ENCODE assay signal across 9 cellular contexts in the genomic region with DNA sequence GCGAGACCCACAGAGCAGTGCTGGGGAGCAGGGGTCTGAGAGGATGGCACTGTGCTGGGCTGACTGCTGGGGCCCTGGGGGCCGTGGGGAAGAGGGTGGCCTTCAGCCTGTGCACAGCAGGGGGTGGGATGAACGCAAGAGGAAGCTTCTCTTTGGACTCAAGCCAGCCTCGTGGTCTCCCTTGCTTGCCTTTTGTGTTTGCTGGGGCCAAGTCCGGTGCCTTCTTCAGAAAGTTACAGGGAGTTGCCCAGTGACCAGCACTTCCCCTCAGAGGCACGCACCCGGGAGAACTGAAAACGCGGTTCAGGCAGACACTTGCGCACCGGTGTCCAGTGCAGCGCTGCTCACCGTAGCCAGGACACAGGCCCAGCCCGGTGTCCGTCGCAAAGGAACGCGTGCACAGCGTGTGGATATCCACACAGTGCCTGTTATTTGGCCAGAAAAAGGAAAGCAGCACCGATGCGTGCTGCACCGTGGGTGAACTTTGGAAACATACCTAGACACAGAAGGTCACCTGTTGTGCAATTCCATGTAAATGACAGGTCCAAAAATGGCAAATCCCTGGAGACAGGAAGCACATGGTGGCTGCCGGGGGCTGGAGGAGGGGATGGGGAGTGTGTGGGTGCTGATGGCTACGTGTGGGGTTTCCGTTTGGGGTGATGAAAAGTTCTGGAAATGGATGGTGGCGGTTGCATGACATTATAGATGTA. TPM values are rescaled to one million over a fixed set of nuclear protein-coding genes. Genes with fewer than 3 reads are reported as not detected.
DNase-seq lines count a peak whose midpoint lies in the region; ATAC-seq and TF ChIP-seq lines count a peak whose summit lies in the region.
"Had no signal": no experiment of that assay in that cellular context is flagged by ENCODE, and none has a peak within 500 bp of the region (broad histone marks: within the 10 kb centered on the region; RNA-seq: fewer than 3 reads in every experiment).

No MANE protein-coding gene starts in this region.

- H3K27me3 ChIP-seq in liver (ENCODE audit: control insufficient read depth in 4 of 4, insufficient read depth in 4 of 4, low read length in 3 of 4) = no peaks in the 10 kb centered on the region
- H3K27me3 ChIP-seq in upper lobe of left lung = no peaks in the 10 kb centered on the region

- no peak for TF ChIP-seq CTCF in liver (IDR thresholded peaks at IDR 0.05; ENCODE audit: low read depth, low read length, missing input control)
- TF ChIP-seq CTCF in upper lobe of left lung (IDR thresholded peaks at IDR 0.05) = peak in 3 of 6 experiments; percentile 7 to 12 (median 8)

- no peak for TF ChIP-seq POLR2A in upper lobe of left lung (IDR thresholded peaks at IDR 0.05)

- H3K4me1 Mint-ChIP-seq in activated naive CD4-positive, alpha-beta T cell treated with anti-CD3 and anti-CD28 coated beads for 36 hours (ENCODE audit: low read depth) = peaks cover 65% of the 10 kb centered on the region

- peaks cover 10% of the 10 kb centered on the region for H3K36me3 Mint-ChIP-seq in activated naive CD4-positive, alpha-beta T cell treated with anti-CD3 and anti-CD28 coated beads for 36 hours (ENCODE audit: low read depth)

- H3K36me3 ChIP-seq in liver (ENCODE audit: control insufficient read depth in 4 of 4, insufficient read depth in 3 of 4, low read depth in 1 of 4, low read length in 3 of 4) (peaks cover 0 to 15% (median 10%) of the 10 kb centered on the region in 4 donors), upper lobe of left lung (peaks cover 7 to 69% (median 40%) of the 10 kb centered on the region in 4 donors)

- peak; percentile 12 to 59 for ATAC-seq in upper lobe of left lung (ENCODE audit: low FRiP score in 2 of 2)
- ATAC-seq in HG03045 (IDR thresholded peaks at IDR 0.05; ENCODE audit: unreplicated experiment) = no peak
- no peak for ATAC-seq in GM18861 (IDR thresholded peaks at IDR 0.05; ENCODE audit: unreplicated experiment)

- peak overlapping the region; percentile 44 to 74 for H3K9ac ChIP-seq in liver (ENCODE audit: low read depth in 1 of 2, low read length in 2 of 2)

- no peaks in the 10 kb centered on the region for H3K9me3 ChIP-seq in liver (ENCODE audit: control insufficient read depth in 4 of 4, low read length in 3 of 4)
- no peaks in the 10 kb centered on the region for H3K9me3 ChIP-seq in upper lobe of left lung

- peak; percentile 45 for DNase-seq in activated naive CD4-positive, alpha-beta T cell treated with anti-CD3 and anti-CD28 coated beads for 36 hours
- no peak for DNase-seq in activated naive CD4-positive, alpha-beta T cell treated with Interleukin-2 at 50 U/mL for 16 hours
- DNase-seq in anterior cingulate cortex (lab: John Stamatoyannopoulos, UW) (peak in 35 of 58 donors; percentile 6 to 55 (median 30)), upper lobe of left lung (peak; percentile 68 to 80)
- no peak for DNase-seq in activated effector memory CD4-positive, alpha-beta T cell treated with anti-CD3 and anti-CD28 coated beads, Interleukin-2, amount 50 U/mL, for 16 hours

- peak overlapping the region; percentile 32 for H3K4me3 Mint-ChIP-seq in activated naive CD4-positive, alpha-beta T cell treated with anti-CD3 and anti-CD28 coated beads for 36 hours

- H3K9me3 Mint-ChIP-seq in activated naive CD4-positive, alpha-beta T cell treated with anti-CD3 and anti-CD28 coated beads for 36 hours = no peaks in the 10 kb centered on the region

- H3K27ac ChIP-seq in liver (ENCODE audit: low read depth in 1 of 2, low read length in 2 of 2) (peak overlapping the region; percentile 95 to 96), upper lobe of left lung (peak overlapping the region; percentile 11 to 80 (median 43))
- H3K27ac ChIP-seq: C4-2B had no signal

- no peak for TF ChIP-seq EP300 in upper lobe of left lung (IDR thresholded peaks at IDR 0.05)

- H3K4me1 ChIP-seq in liver (ENCODE audit: control insufficient read depth in 4 of 4, insufficient read depth in 4 of 4, low read length in 3 of 4) = peaks cover 18 to 59% (median 40%) of the 10 kb centered on the region in 4 donors
- H3K4me1 ChIP-seq in upper lobe of left lung = peaks cover 29 to 72% (median 60%) of the 10 kb centered on the region in 4 donors

- 22% methylated on average over 26 of the region's 26 CpGs for WGBS in liver
- WGBS in upper lobe of left lung, 2 donors = 59 to 65% methylated on average over 24 to 26 of the region's 26 CpGs

- CTCF ChIA-PET in activated naive CD4-positive, alpha-beta T cell treated with anti-CD3 and anti-CD28 coated beads for 36 hours (lab: Charles Lee) = interaction anchor here (0.7 to 0.9 kb wide), 2 partner anchors 10 to 14 kb away, joined by 3 to 4 read pairs; no protein-coding TSS in a partner anchor

- peak overlapping the region; percentile 86 for H3K27ac Mint-ChIP-seq in activated naive CD4-positive, alpha-beta T cell treated with anti-CD3 and anti-CD28 coated beads for 36 hours

- H3K4me3 ChIP-seq in liver (ENCODE audit: low read depth in 1 of 3, low read length in 3 of 3) (no peak overlapping the region), upper lobe of left lung (no peak overlapping the region)

- no peaks in the 10 kb centered on the region for H3K27me3 Mint-ChIP-seq in activated naive CD4-positive, alpha-beta T cell treated with anti-CD3 and anti-CD28 coated beads for 36 hours (ENCODE audit: low read depth)

- intact Hi-C loops in activated naive CD4-positive, alpha-beta T cell treated with anti-CD3 and anti-CD28 coated beads for 36 hours (cut with micrococcal nuclease) = loop anchor here (2.0 kb wide), 1 partner anchor 47 kb away; no protein-coding TSS in a partner anchor

- TF ChIP-seq RAD21 in liver (IDR thresholded peaks at IDR 0.05) = peak in 1 of 2 donors; percentile 44

TF ChIP-seq in liver, 16 proteins besides CTCF, POLR2A, EP300 and RAD21 (continues in another document):
- TF ChIP-seq FOXA1 (IDR thresholded peaks at IDR 0.05) (no peak), FOXA2 (IDR thresholded peaks at IDR 0.05) (no peak), RXRA (IDR thresholded peaks at IDR 0.05) (peak; percentile 94 to 95), JUND (IDR thresholded peaks at IDR 0.05) (peak in 1 of 2 donors; percentile 35), EGR1 (IDR thresholded peaks at IDR 0.05; ENCODE audit: low read depth in 2 of 2) (peak in 1 of 2 donors; percentile 80), HNF4G (IDR thresholded peaks at IDR 0.05) (peak; percentile 69), HNF4A (conservative IDR thresholded peaks at IDR 0.05) (peak; percentile 69 to 89), ZBTB33 (IDR thresholded peaks at IDR 0.05) (no peak), REST (IDR thresholded peaks at IDR 0.05) (peak; percentile 34), SP1 (IDR thresholded peaks at IDR 0.05) (peak; percentile 91)
- TF ChIP-seq, protein P1, sequence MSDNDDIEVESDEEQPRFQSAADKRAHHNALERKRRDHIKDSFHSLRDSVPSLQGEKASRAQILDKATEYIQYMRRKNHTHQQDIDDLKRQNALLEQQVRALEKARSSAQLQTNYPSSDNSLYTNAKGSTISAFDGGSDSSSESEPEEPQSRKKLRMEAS (IDR thresholded peaks at IDR 0.05) = peak; percentile 96

RNA-seq across cellular contexts. Expression of gene NUDT16L1, which starts 29.5 kb away (rescaled TPM):
- total RNA-seq in activated naive CD4-positive, alpha-beta T cell treated with anti-CD3 and anti-CD28 coated beads for 36 hours = 10 to 100 TPM; 20.0 to 20.7 TPM
- 10 to 100 TPM; 22.4 to 40.3 TPM for total RNA-seq in liver
- polyA plus RNA-seq in liver = 10 to 100 TPM; 32.3 to 43.4 TPM
- total RNA-seq in upper lobe of left lung = 10 to 100 TPM; 14.9 to 66.0 (median 34.1) TPM

RNA-seq across cellular contexts. Expression of gene MGRN1, which starts 39.3 kb away (rescaled TPM):
- 10 to 100 TPM; 46.3 to 48.8 TPM for total RNA-seq in activated naive CD4-positive, alpha-beta T cell treated with anti-CD3 and anti-CD28 coated beads for 36 hours
- total RNA-seq in liver (10 to 100 TPM; 15.9 to 35.7 TPM), upper lobe of left lung (100 to 1,000 TPM in 3 of 6 donors, 10 to 100 TPM in 3; 49.0 to 148 (median 99.1) TPM)
- polyA plus RNA-seq in liver = 10 to 100 TPM; 21.9 to 29.9 TPM

RNA-seq across cellular contexts. Expression of gene UBALD1, which starts 49.2 kb away (rescaled TPM):
- 1 to 10 TPM; 8.5 to 9.3 TPM for total RNA-seq in activated naive CD4-positive, alpha-beta T cell treated with anti-CD3 and anti-CD28 coated beads for 36 hours
- total RNA-seq in liver (1 to 10 TPM; 4.5 to 6.9 TPM), upper lobe of left lung (10 to 100 TPM; 14.9 to 43.9 (median 25.8) TPM)
- 10 to 100 TPM in 1 of 2 donors, 1 to 10 TPM in 1; 8.2 to 22.4 TPM for polyA plus RNA-seq in liver

Comparison
In these comparisons a context has a peak if more than half of its experiments do, and no peak if none do; other contexts are left out.
1. DNase-seq: peak in activated naive CD4-positive, alpha-beta T cell treated with anti-CD3 and anti-CD28 coated beads for 36 hours (single experiment), anterior cingulate cortex (35 of 58) and upper lobe of left lung (2 of 2); none in activated naive CD4-positive, alpha-beta T cell treated with Interleukin-2 at 50 U/mL for 16 hours (single experiment) and activated effector memory CD4-positive, alpha-beta T cell treated with anti-CD3 and anti-CD28 coated beads, Interleukin-2, amount 50 U/mL, for 16 hours (single experiment).
2. ATAC-seq: peak in upper lobe of left lung (2 of 2); none in HG03045 (single experiment) and GM18861 (single experiment).